In genomic region chrX:48214341-48214740, GRCh38 we compare ENCODE assay signal across 12 cellular contexts. TPM values are rescaled to one million over a fixed set of nuclear protein-coding genes. Genes with fewer than 3 reads are reported as not detected.
DNase-seq lines count a peak whose midpoint lies in the region; FAIRE-seq and TF ChIP-seq lines count a peak whose summit lies in the region.
"Not testable (repeated sequence)": the region's sequence is repeated elsewhere in the genome, so short reads cannot be mapped to it uniquely, and the experiment has no call there.
"Had no signal": no experiment of that assay in that cellular context is flagged by ENCODE, and none has a peak within 500 bp of the region (broad histone marks: within the 10 kb centered on the region; RNA-seq: fewer than 3 reads in every experiment).

No MANE protein-coding gene starts in this region.

- not testable (repeated sequence) for H3K9ac ChIP-seq in BLaER1 treated with 17β-estradiol and CSF1 and Interleukin-3, amounts not matched to agents 10 nM and 100 nM; endothelial cell of umbilical vein (replicated peaks; ENCODE audit: extremely low read depth, insufficient read depth, low read length)

- H3K79me2 ChIP-seq in endothelial cell of umbilical vein (ENCODE audit: control insufficient read depth, insufficient read depth, low read length): not testable (repeated sequence)

- peaks cover 0 to 48% (median 31%) of the 10 kb centered on the region in 10 experiments; a peak in 16 of 20 replicates for H3K4me1 ChIP-seq in BLaER1 treated with 17β-estradiol and CSF1 and Interleukin-3, amounts not matched to agents 10 nM and 100 nM
- H3K4me1 ChIP-seq in HEK293 (ENCODE audit: control insufficient read depth, insufficient read depth, low read length); endothelial cell of umbilical vein (ENCODE audit: control insufficient read depth, extremely low read depth, insufficient read depth, low read length): not testable (repeated sequence)

- H3K4me3 ChIP-seq in BLaER1 treated with 17β-estradiol and CSF1 and Interleukin-3, amounts not matched to agents 10 nM and 100 nM; HEK293 (ENCODE audit: low read depth, low read length); endothelial cell of umbilical vein (replicated peaks in 1 of 3; ENCODE audit: insufficient read depth in 1 of 3, low read depth in 1 of 3, low read length in 3 of 3): not testable (repeated sequence)

- H3K27ac ChIP-seq in BLaER1 treated with 17β-estradiol and CSF1 and Interleukin-3, amounts not matched to agents 10 nM and 100 nM: peak overlapping the region in 4 of 11 experiments; percentile 39 to 68 (median 58); a peak in 5 of 22 replicates
- H3K27ac ChIP-seq in HEK293 (ENCODE audit: extremely low read depth, low read depth, low read length); endothelial cell of umbilical vein (ENCODE audit: insufficient read depth, low read depth, low read length): not testable (repeated sequence)

- peaks cover 4 to 21% (median 10%) of the 10 kb centered on the region in 11 experiments; a peak in 19 of 22 replicates for H3K9me3 ChIP-seq in BLaER1 treated with 17β-estradiol and CSF1 and Interleukin-3, amounts not matched to agents 10 nM and 100 nM (replicated peaks in 1 of 11)
- not testable (repeated sequence) for H3K9me3 ChIP-seq in HEK293 (ENCODE audit: control insufficient read depth, insufficient read depth, low read depth, low read length); endothelial cell of umbilical vein (replicated peaks; ENCODE audit: control insufficient read depth, insufficient read depth, low read length)

- BruUV-seq in endothelial cell of umbilical vein (replicated peaks; lab: Mats Ljungman, UMichigan): not testable (repeated sequence)

- H4K20me1 ChIP-seq in BLaER1 treated with 17β-estradiol and CSF1 and Interleukin-3, amounts not matched to agents 10 nM and 100 nM; endothelial cell of umbilical vein (replicated peaks; ENCODE audit: control insufficient read depth, extremely low read depth, insufficient read depth, low read length): not testable (repeated sequence)

- TF ChIP-seq POLR2A in endothelial cell of umbilical vein (IDR thresholded peaks at IDR 0.05; ENCODE audit: low read depth, low read length): not testable (repeated sequence)

- intact Hi-C loops in endothelial cell of umbilical vein (cut with micrococcal nuclease): not testable (repeated sequence)

- TF ChIP-seq CTCF in HEK293 (tag by site-specific recombination; IDR thresholded peaks at IDR 0.05); endothelial cell of umbilical vein (IDR thresholded peaks at IDR 0.05; ENCODE audit: extremely low read depth in 1 of 2, insufficient read depth in 1 of 2, low read depth in 1 of 2, low read length in 2 of 2): not testable (repeated sequence)

- CTCF ChIA-PET in HEK293 (lab: Yijun Ruan, JAX); endothelial cell of umbilical vein (lab: Charles Lee): not testable (repeated sequence)

- dilution Hi-C loops in endothelial cell of umbilical vein (cut with MboI; ENCODE audit: extremely low pct_ligation_motif_present, low sequenced_read_pairs): not testable (repeated sequence)

- not testable (repeated sequence) for H3K36me3 ChIP-seq in BLaER1 treated with 17β-estradiol and CSF1 and Interleukin-3, amounts not matched to agents 10 nM and 100 nM; HEK293 (ENCODE audit: control insufficient read depth in 2 of 2, insufficient read depth in 1 of 2, low read length in 2 of 2); endothelial cell of umbilical vein (ENCODE audit: control insufficient read depth in 2 of 2, extremely low read depth in 1 of 2, insufficient read depth in 2 of 2, low read length in 2 of 2)

- H3K9me1 ChIP-seq in endothelial cell of umbilical vein (replicated peaks; ENCODE audit: control insufficient read depth, extremely low read depth, insufficient read depth, low read length): not testable (repeated sequence)

- POLR2A ChIA-PET in HEK293 (lab: Yijun Ruan, JAX); endothelial cell of umbilical vein (lab: Charles Lee): not testable (repeated sequence)

- H3K27me3 ChIP-seq in BLaER1 treated with 17β-estradiol and CSF1 and Interleukin-3, amounts not matched to agents 10 nM and 100 nM: peaks cover 43 to 94% (median 80%) of the 10 kb centered on the region in 11 experiments
- not testable (repeated sequence) for H3K27me3 ChIP-seq in endothelial cell of umbilical vein (ENCODE audit: control insufficient read depth in 2 of 2, insufficient read depth in 2 of 2, low read length in 2 of 2)

- FAIRE-seq in endothelial cell of umbilical vein (lab: Jason Lieb, UNC): peak; percentile 56

- peak overlapping the region in 9 of 11 experiments; percentile 30 to 60 (median 47); a peak in 18 of 22 replicates for H3K4me2 ChIP-seq in BLaER1 treated with 17β-estradiol and CSF1 and Interleukin-3, amounts not matched to agents 10 nM and 100 nM
- not testable (repeated sequence) for H3K4me2 ChIP-seq in endothelial cell of umbilical vein (ENCODE audit: insufficient read depth, low read length)

- not testable (repeated sequence) for H2AFZ ChIP-seq in endothelial cell of umbilical vein (ENCODE audit: low read depth, low read length)

- DNase-seq in dermis blood vessel endothelial cell: peak; percentile 56
- DNase-seq in endothelial cell of umbilical vein (ENCODE audit: low read depth, low spot score): peak; percentile 14
- DNase-seq in lung microvascular endothelial cell (ENCODE audit: low read depth in 2 of 2): peak; percentile 2 to 72

TF ChIP-seq in HEK293, 187 proteins besides CTCF, POLR2A, EP300 and RAD21:
- peak; percentile 63; the same call in 1 of the 2 replicates for TF ChIP-seq ZNF214 (tag by site-specific recombination; IDR thresholded peaks at IDR 0.05; ENCODE audit: borderline replicate concordance)

TF ChIP-seq in endothelial cell of umbilical vein, 7 proteins besides CTCF, POLR2A, EP300 and RAD21:
- TF ChIP-seq JUN (IDR thresholded peaks at IDR 0.05; ENCODE audit: borderline replicate concordance, insufficient read depth, insufficient read length, low read depth): peak; percentile 13

RNA-seq across cellular contexts. Expression of gene SSX5, which starts 17.7 kb away (rescaled TPM):
- total RNA-seq in dermis blood vessel endothelial cell (not detected in 2 replicates), endothelial cell of umbilical vein (not detected in 2 replicates), lung microvascular endothelial cell (not detected in 2 replicates)
- not detected in 2 replicates for polyA plus RNA-seq in endothelial cell of umbilical vein
- polyA plus RNA-seq in endothelial cell of umbilical vein (2011; cell fraction: cytosol; rRNA removed): not detected in 2 replicates
- not detected in 2 replicates for polyA plus RNA-seq in endothelial cell of umbilical vein (2011; cell fraction: nucleus; rRNA removed)
- not detected in 2 replicates for polyA plus RNA-seq in endothelial cell of umbilical vein (2012)
- polyA minus RNA-seq in endothelial cell of umbilical vein: not detected in 2 replicates
- not detected for polyA minus RNA-seq in endothelial cell of umbilical vein (2011; cell fraction: cytosol; rRNA and poly(A)+ RNA removed)
- polyA minus RNA-seq in endothelial cell of umbilical vein (2011; cell fraction: nucleus; rRNA and poly(A)+ RNA removed): not detected in 2 replicates
- total RNA-seq: A673; Caco-2; Calu3; CD4-positive, alpha-beta T cell; CD8-positive, alpha-beta T cell had no signal
- polyA plus RNA-seq: AG04450, CD14-positive monocyte had no signal

RNA-seq across cellular contexts. Expression of gene SSX1, which starts 40.9 kb away (rescaled TPM):
- total RNA-seq in dermis blood vessel endothelial cell (not detected in 2 replicates), endothelial cell of umbilical vein (not detected in 2 replicates), lung microvascular endothelial cell (not detected in 2 replicates)
- polyA plus RNA-seq in endothelial cell of umbilical vein: not detected in 2 replicates
- not detected in 2 replicates for polyA plus RNA-seq in endothelial cell of umbilical vein (2011; cell fraction: cytosol; rRNA removed)
- polyA plus RNA-seq in endothelial cell of umbilical vein (2011; cell fraction: nucleus; rRNA removed): not detected in 2 replicates
- polyA plus RNA-seq in endothelial cell of umbilical vein (2012): not detected in 2 replicates
- not detected in 2 replicates for polyA minus RNA-seq in endothelial cell of umbilical vein
- not detected for polyA minus RNA-seq in endothelial cell of umbilical vein (2011; cell fraction: cytosol; rRNA and poly(A)+ RNA removed)
- not detected in 2 replicates for polyA minus RNA-seq in endothelial cell of umbilical vein (2011; cell fraction: nucleus; rRNA and poly(A)+ RNA removed)
- total RNA-seq: A673; Caco-2; Calu3; CD4-positive, alpha-beta T cell; CD8-positive, alpha-beta T cell had no signal
- polyA plus RNA-seq: AG04450, CD14-positive monocyte had no signal
